In the genomic region with DNA sequence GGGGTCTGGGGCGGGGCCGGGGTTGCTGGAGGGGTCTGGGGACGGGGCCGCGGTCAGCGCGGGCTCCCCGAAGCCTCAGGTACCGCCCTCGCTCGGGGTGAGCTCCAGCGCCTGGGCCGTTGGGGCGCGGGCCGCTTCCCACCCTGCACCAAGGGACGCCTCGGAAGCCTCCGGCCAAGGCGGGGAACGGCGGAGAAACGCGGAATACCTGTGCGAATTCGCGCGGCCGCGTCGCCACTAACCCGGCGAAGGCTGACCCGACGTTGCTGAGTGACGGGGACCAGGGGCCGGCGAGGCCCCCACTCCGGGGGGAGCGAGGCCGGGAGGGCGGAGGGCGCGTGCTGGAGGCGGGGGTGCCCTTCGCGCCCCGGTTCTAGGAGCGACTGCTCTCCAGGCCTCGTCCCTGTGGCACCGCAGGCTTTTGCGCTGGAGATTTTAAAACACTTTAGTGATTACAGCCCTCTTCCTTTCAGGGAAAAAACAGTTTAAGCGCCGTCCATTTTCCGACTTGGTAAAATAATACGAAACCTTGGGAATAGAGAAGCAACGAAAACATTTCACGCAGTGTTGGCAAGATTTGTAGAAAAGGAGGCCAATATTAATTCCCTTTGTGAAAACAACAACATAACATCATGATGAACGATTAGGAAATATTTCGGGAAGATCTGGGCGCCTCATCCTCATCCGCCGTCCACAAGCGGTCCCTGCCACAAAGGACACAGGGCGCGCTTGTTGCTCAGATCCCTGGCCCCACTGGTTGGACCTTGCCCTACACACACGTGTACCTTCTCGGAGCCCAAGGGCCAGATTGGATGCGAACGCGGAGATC, we compare ENCODE assay signal across 8 cellular contexts. TPM values are rescaled to one million over a fixed set of nuclear protein-coding genes. Genes with fewer than 3 reads are reported as not detected.
DNase-seq lines count a peak whose midpoint lies in the region; ATAC-seq and TF ChIP-seq lines count a peak whose summit lies in the region.

No MANE protein-coding gene starts in this region.

- H4K5ac ChIP-seq in mesendoderm (ENCODE audit: low read length): no peak overlapping the region

- H3K23ac ChIP-seq in mesendoderm (ENCODE audit: low read length): peak overlapping the region; percentile 53

- H3K4me2 ChIP-seq in mesendoderm (ENCODE audit: low read length): peak overlapping the region; percentile 71

- TF ChIP-seq CTCF in cardiac fibroblast (IDR thresholded peaks at IDR 0.05; ENCODE audit: low read depth, low read length): no peak
- no peak for TF ChIP-seq CTCF in uterus (IDR thresholded peaks at IDR 0.05)

- peak overlapping the region; percentile 91 for H3K56ac ChIP-seq in mesendoderm (ENCODE audit: low read length)

- H3K4me3 ChIP-seq in cardiac fibroblast (replicated peaks in 1 of 2; ENCODE audit: low read depth in 2 of 2, low read length in 2 of 2): peak overlapping the region; percentile 33 to 43
- H3K4me3 ChIP-seq in mesendoderm (ENCODE audit: low read length): peak overlapping the region; percentile 56
- peak overlapping the region; percentile 23 to 52 for H3K4me3 ChIP-seq in uterus

- no peak overlapping the region for H2BK5ac ChIP-seq in mesendoderm (ENCODE audit: low read length)

- H2AK5ac ChIP-seq in mesendoderm (ENCODE audit: low read length): no peak overlapping the region

- peak; percentile 29 for DNase-seq in DMS153 treated with DMSO at 0.1 percent for 48 hours (lab: John Stamatoyannopoulos, UW; ENCODE audit: unreplicated experiment)
- peak; percentile 9 for DNase-seq in NCI-H1105 treated with DMSO at 0.1 percent for 48 hours (lab: John Stamatoyannopoulos, UW)
- no peak for DNase-seq in cardiac fibroblast (ENCODE audit: low read depth in 2 of 2)
- peak; percentile 60 for DNase-seq in mesendoderm
- no peak for DNase-seq in uterus
- DNase-seq in Ammon's horn (ENCODE audit: low spot score): no peak
- DNase-seq in KG1 (lab: John Stamatoyannopoulos, UW): no peak

- H3K4me1 ChIP-seq in mesendoderm (ENCODE audit: control insufficient read depth, low read depth, low read length): peaks cover 2% of the 10 kb centered on the region
- peaks cover 0 to 12% of the 10 kb centered on the region in 2 donors for H3K4me1 ChIP-seq in uterus

- no CpG with 5 or more reads among the region's 71 CpGs for WGBS in mesendoderm (ENCODE audit: extremely low coverage, insufficient coverage, low lambda C conversion rate)

- TF ChIP-seq POLR2A in uterus (IDR thresholded peaks at IDR 0.05): no peak

- no peak overlapping the region for H2BK15ac ChIP-seq in mesendoderm (replicated peaks; ENCODE audit: low read depth)

- intact Hi-C loops in uterus (cut with DNase I; ENCODE audit: low total_unique reads): no loop called here

- peak overlapping the region; percentile 78 for H3K9ac ChIP-seq in mesendoderm (ENCODE audit: low read length)

- H3K4ac ChIP-seq in mesendoderm (ENCODE audit: low read depth, low read length): peak overlapping the region; percentile 25

- H3K79me2 ChIP-seq in mesendoderm (ENCODE audit: control insufficient read depth, insufficient read depth, low read length): peaks cover 2% of the 10 kb centered on the region

- H3K18ac ChIP-seq in mesendoderm (ENCODE audit: low read length): peak overlapping the region; percentile 64

- H3K9me3 ChIP-seq in uterus: no peaks in the 10 kb centered on the region

- H3K36me3 ChIP-seq in mesendoderm (ENCODE audit: control insufficient read depth, insufficient read depth, low read length): no peaks in the 10 kb centered on the region
- no peaks in the 10 kb centered on the region for H3K36me3 ChIP-seq in uterus

- no peaks in the 10 kb centered on the region for H3K27me3 ChIP-seq in mesendoderm (ENCODE audit: insufficient read depth, low read length, poor library complexity)
- peaks cover 0 to 17% of the 10 kb centered on the region in 2 donors for H3K27me3 ChIP-seq in uterus

- H3K27ac ChIP-seq in mesendoderm (ENCODE audit: low read depth, low read length) (no peak overlapping the region), uterus (peak overlapping the region; percentile 5 to 54)

- no peak overlapping the region for H4K8ac ChIP-seq in mesendoderm (ENCODE audit: low read depth, low read length)

- H3K79me1 ChIP-seq in mesendoderm (ENCODE audit: low read length): peaks cover 1% of the 10 kb centered on the region

- H2BK120ac ChIP-seq in mesendoderm (ENCODE audit: low read depth, low read length): no peak overlapping the region

- ATAC-seq in GM18909 (IDR thresholded peaks at IDR 0.05; ENCODE audit: poor library complexity, unreplicated experiment): no peak

RNA-seq across cellular contexts. Expression of a gene that starts 1.0 kb away (rescaled TPM):
- 38.4 TPM for polyA plus RNA-seq in mesendoderm (2013, experiment 1 of 2)
- polyA plus RNA-seq in mesendoderm (2013, experiment 2 of 2): 39.6 TPM
- 1 to 10 TPM in 3 of 4 donors, under 1 TPM in 1; 0.51 to 8.2 (median 2.3) TPM for total RNA-seq in uterus

Comparison
In these comparisons a context has a peak if more than half of its experiments do, and no peak if none do; other contexts are left out.
1. DNase-seq: peak in DMS153 treated with DMSO at 0.1 percent for 48 hours (single experiment), NCI-H1105 treated with DMSO at 0.1 percent for 48 hours (single experiment) and mesendoderm (single experiment); none in cardiac fibroblast (0 of 2), uterus (0 of 2), Ammon's horn (single experiment) and KG1 (single experiment).
2. Peak in every context shown above with its lines, with median percentiles within 50 percentile points of each other: H3K4me3 ChIP-seq.